Comparison of ENCODE assay signal across 8 cellular contexts in genomic region chr21:17780539-17780938, GRCh38. TPM values are rescaled to one million over a fixed set of nuclear protein-coding genes. Genes with fewer than 3 reads are reported as not detected.
A peak's percentile ranks its signal among the peaks of the same experiment; 100 is the strongest.
DNase-seq lines count a peak whose midpoint lies in the region; ATAC-seq and TF ChIP-seq lines count a peak whose summit lies in the region.

No MANE protein-coding gene starts in this region.

- intact Hi-C loops in activated CD4-positive, alpha-beta memory T cell treated with anti-CD3 and anti-CD28 coated beads for 36 hours (cut with micrococcal nuclease): loop anchor here (1.0 to 5.0 kb wide), 4 partner anchors 16 to 122 kb away; partner anchors contain the start of gene C21orf91

- CTCF ChIA-PET in activated CD4-positive, alpha-beta memory T cell treated with anti-CD3 and anti-CD28 coated beads for 36 hours (lab: Charles Lee): interaction anchor here (1.0 to 2.3 kb wide), 3 partner anchors 15 to 144 kb away, joined by 4 to 9 read pairs (median 6); no protein-coding TSS in a partner anchor

- H3K4me3 Mint-ChIP-seq in activated CD4-positive, alpha-beta memory T cell treated with anti-CD3 and anti-CD28 coated beads for 36 hours: peak overlapping the region; percentile 21

- H3K4me1 ChIP-seq in upper lobe of left lung: peaks cover 7 to 22% (median 10%) of the 10 kb centered on the region in 4 donors

- no peak overlapping the region for H3K4me3 ChIP-seq in upper lobe of left lung

- no peak for TF ChIP-seq EP300 in upper lobe of left lung (IDR thresholded peaks at IDR 0.05)

- H3K4me1 Mint-ChIP-seq in activated CD4-positive, alpha-beta memory T cell treated with anti-CD3 and anti-CD28 coated beads for 36 hours (ENCODE audit: low read depth): peaks cover 84% of the 10 kb centered on the region

- no peaks in the 10 kb centered on the region for H3K9me3 ChIP-seq in upper lobe of left lung

- H3K27me3 ChIP-seq in upper lobe of left lung: no peaks in the 10 kb centered on the region

- DNase-seq in stimulated activated CD4-positive, alpha-beta T cell treated with anti-CD3 and anti-CD28 coated beads, Interleukin-1b, Interleukin-23, amount 100 ng/mL, for 48 hours: peak; percentile 19
- DNase-seq in stimulated activated CD4-positive, alpha-beta T cell treated with anti-CD3 and anti-CD28 coated beads, Interleukin-12 subunit alpha, Interleukin-12 subunit beta, amount 100 ng/mL, for 4 hours: no peak
- DNase-seq in activated CD4-positive, alpha-beta memory T cell treated with anti-CD3 and anti-CD28 coated beads for 36 hours: peak; percentile 66
- DNase-seq in upper lobe of left lung: no peak
- DNase-seq in GM03348 (ENCODE audit: low spot score): no peak
- DNase-seq in caudate nucleus (lab: John Stamatoyannopoulos, UW): no peak
- no peak for DNase-seq in putamen (ENCODE audit: low spot score)

- H3K27ac Mint-ChIP-seq in activated CD4-positive, alpha-beta memory T cell treated with anti-CD3 and anti-CD28 coated beads for 36 hours: peak overlapping the region; percentile 70

- no peaks in the 10 kb centered on the region for H3K27me3 Mint-ChIP-seq in activated CD4-positive, alpha-beta memory T cell treated with anti-CD3 and anti-CD28 coated beads for 36 hours

- TF ChIP-seq POLR2A in upper lobe of left lung (IDR thresholded peaks at IDR 0.05): no peak

- H3K9me3 Mint-ChIP-seq in activated CD4-positive, alpha-beta memory T cell treated with anti-CD3 and anti-CD28 coated beads for 36 hours: no peaks in the 10 kb centered on the region

- WGBS in upper lobe of left lung, 2 donors: 54 to 60% methylated on average over 6 of the region's 6 CpGs

- no peak for TF ChIP-seq CTCF in upper lobe of left lung (IDR thresholded peaks at IDR 0.05)

- peaks cover 0 to 6% (median 2%) of the 10 kb centered on the region in 4 donors for H3K36me3 ChIP-seq in upper lobe of left lung

- ATAC-seq in HG03342 (IDR thresholded peaks at IDR 0.05; ENCODE audit: unreplicated experiment) (peak; percentile 31), upper lobe of left lung (ENCODE audit: low FRiP score in 2 of 2) (no peak)

- H3K36me3 Mint-ChIP-seq in activated CD4-positive, alpha-beta memory T cell treated with anti-CD3 and anti-CD28 coated beads for 36 hours: peaks cover 9% of the 10 kb centered on the region

- peak overlapping the region; percentile 26 to 75 (median 38) for H3K27ac ChIP-seq in upper lobe of left lung
- H3K27ac ChIP-seq in caudate nucleus (ENCODE audit: low read depth, low read length): no peak overlapping the region

- POLR2A ChIA-PET in activated CD4-positive, alpha-beta memory T cell treated with anti-CD3 and anti-CD28 coated beads for 36 hours (lab: Charles Lee): interaction anchor here (1.0 kb wide), 1 partner anchor 38 kb away, joined by 4 read pairs; no protein-coding TSS in a partner anchor

RNA-seq across cellular contexts. Expression of gene C21orf91, which starts 38.6 kb away (rescaled TPM):
- 10 to 100 TPM; 23.6 to 24.1 TPM for total RNA-seq in activated CD4-positive, alpha-beta memory T cell treated with anti-CD3 and anti-CD28 coated beads for 36 hours
- total RNA-seq in upper lobe of left lung: 10 to 100 TPM in 4 of 6 donors, 1 to 10 TPM in 2; 2.2 to 18.3 (median 15.4) TPM

Comparison
In these comparisons a context has a peak if more than half of its experiments do, and no peak if none do; other contexts are left out.
1. DNase-seq: peak in stimulated activated CD4-positive, alpha-beta T cell treated with anti-CD3 and anti-CD28 coated beads, Interleukin-1b, Interleukin-23, amount 100 ng/mL, for 48 hours (single experiment) and activated CD4-positive, alpha-beta memory T cell treated with anti-CD3 and anti-CD28 coated beads for 36 hours (single experiment); none in stimulated activated CD4-positive, alpha-beta T cell treated with anti-CD3 and anti-CD28 coated beads, Interleukin-12 subunit alpha, Interleukin-12 subunit beta, amount 100 ng/mL, for 4 hours (single experiment), upper lobe of left lung (0 of 2), GM03348 (single experiment), caudate nucleus (0 of 61) and putamen (single experiment).